In genomic region chr1:223486366-223486765, GRCh38 we compare ENCODE assay signal across 15 cellular contexts.
A peak's percentile ranks its signal among the peaks of the same experiment; 100 is the strongest.
DNase-seq lines count a peak whose midpoint lies in the region; ATAC-seq and TF ChIP-seq lines count a peak whose summit lies in the region.
"Had no signal": no experiment of that assay in that cellular context is flagged by ENCODE, and none has a peak within 500 bp of the region (broad histone marks: within the 10 kb centered on the region; RNA-seq: fewer than 3 reads in every experiment).

No MANE protein-coding gene starts in this region.

- peaks cover 8% of the 10 kb centered on the region for H3K4me1 Mint-ChIP-seq in MCF 10A (ENCODE audit: insufficient read depth, unreplicated experiment)
- H3K4me1 Mint-ChIP-seq in activated T-helper 17 cell treated with anti-CD3 and anti-CD28 coated beads, Interleukin-2, amount 50 U/mL, for 72 hours = peaks cover 9% of the 10 kb centered on the region
- H3K4me1 Mint-ChIP-seq in type B pancreatic cell (ENCODE audit: unreplicated experiment) = peaks cover 18% of the 10 kb centered on the region
- H3K4me1 Mint-ChIP-seq: activated B cell treated with CpG ODN at 0.5 μM for 24 hours had no signal

- no peak for TF ChIP-seq CTCF in MCF 10A (IDR thresholded peaks at IDR 0.05; ENCODE audit: unreplicated experiment)
- no peak for TF ChIP-seq CTCF in breast epithelium (IDR thresholded peaks at IDR 0.05)
- TF ChIP-seq CTCF in type B pancreatic cell (conservative IDR thresholded peaks at IDR 0.05) = peak; percentile 20
- TF ChIP-seq CTCF in GM10248 (IDR thresholded peaks at IDR 0.05; ENCODE audit: control extremely low read depth, extremely low read depth, low read depth, missing control alignments) = no peak

- no peak for ATAC-seq in activated T-helper 17 cell treated with anti-CD3 and anti-CD28 coated beads, Interleukin-2, amount 50 U/mL, for 72 hours (replicated peaks)

- no peak overlapping the region for H3K4me3 ChIP-seq in breast epithelium
- H3K4me3 ChIP-seq: adrenal gland, SK-N-MC had no signal

- CTCF ChIA-PET in MCF 10A (lab: Yijun Ruan, JAX) (interaction anchor here (0.6 to 1.2 kb wide), 3 partner anchors 13 to 1829 kb away, joined by 3 to 4 read pairs (median 3); no protein-coding TSS in a partner anchor), GM10248 (lab: Yijun Ruan, JAX) (no interaction called here)

- H3K27ac ChIP-seq in breast epithelium = no peak overlapping the region
- H3K27ac ChIP-seq: adrenal gland, KMS-11, SK-N-MC had no signal

- no peaks in the 10 kb centered on the region for H3K36me3 ChIP-seq in breast epithelium
- H3K36me3 ChIP-seq: adrenal gland had no signal

- H3K27me3 Mint-ChIP-seq in MCF 10A (ENCODE audit: insufficient read depth, unreplicated experiment) = peaks cover 20% of the 10 kb centered on the region
- no peaks in the 10 kb centered on the region for H3K27me3 Mint-ChIP-seq in activated T-helper 17 cell treated with anti-CD3 and anti-CD28 coated beads, Interleukin-2, amount 50 U/mL, for 72 hours
- H3K27me3 Mint-ChIP-seq in type B pancreatic cell = peaks cover 22% of the 10 kb centered on the region

- BruUV-seq in MCF 10A (replicated peaks; lab: Mats Ljungman, UMichigan) = no TSS peak

- no peaks in the 10 kb centered on the region for H3K9me3 ChIP-seq in breast epithelium
- H3K9me3 ChIP-seq: adrenal gland had no signal

- no peaks in the 10 kb centered on the region for H3K27me3 ChIP-seq in breast epithelium
- H3K27me3 ChIP-seq: adrenal gland had no signal

- DNase-seq in MCF 10A (ENCODE audit: unreplicated experiment) (peak; percentile 38), breast epithelium (ENCODE audit: low spot score in 2 of 2) (no peak), NCI-H1694 treated with DMSO at 0.1 percent for 48 hours (lab: John Stamatoyannopoulos, UW) (peak; percentile 19), type B pancreatic cell (ENCODE audit: extremely low spot score, unreplicated experiment) (no peak), GM10248 (ENCODE audit: extremely low spot score) (no peak), nucleus accumbens (lab: John Stamatoyannopoulos, UW) (no peak)
- DNase-seq in stimulated activated CD4-positive, alpha-beta T cell treated with anti-CD3 and anti-CD28 coated beads, Interleukin-1b, Interleukin-23, amount 100 ng/mL, for 48 hours = no peak
- DNase-seq: activated B cell treated with CpG ODN at 0.5 μM for 24 hours; adrenal gland; GF-D8; immature natural killer cell; stimulated activated CD4-positive, alpha-beta T cell treated with anti-CD3 and anti-CD28 coated beads, Interleukin-2, amount 100 ng/mL, for 24 hours had no signal

- intact Hi-C loops in MCF 10A (cut with micrococcal nuclease) (no loop called here), breast epithelium (cut with DNase I; ENCODE audit: low total_unique reads) (loop anchor here (10.0 kb wide), 1 partner anchor 1298 kb away; no protein-coding TSS in a partner anchor)

- H3K4me3 Mint-ChIP-seq in MCF 10A (ENCODE audit: unreplicated experiment) = no peak overlapping the region
- H3K4me3 Mint-ChIP-seq in activated T-helper 17 cell treated with anti-CD3 and anti-CD28 coated beads, Interleukin-2, amount 50 U/mL, for 72 hours = no peak overlapping the region
- H3K4me3 Mint-ChIP-seq in type B pancreatic cell = no peak overlapping the region
- H3K4me3 Mint-ChIP-seq: activated B cell treated with CpG ODN at 0.5 μM for 24 hours, immature natural killer cell had no signal

- H3K4me1 ChIP-seq in breast epithelium = no peaks in the 10 kb centered on the region
- H3K4me1 ChIP-seq: adrenal gland had no signal

- H3K27ac Mint-ChIP-seq in MCF 10A (ENCODE audit: low read depth, unreplicated experiment) (no peak overlapping the region), type B pancreatic cell (no peak overlapping the region)
- H3K27ac Mint-ChIP-seq in activated T-helper 17 cell treated with anti-CD3 and anti-CD28 coated beads, Interleukin-2, amount 50 U/mL, for 72 hours = peak overlapping the region; percentile 13
- H3K27ac Mint-ChIP-seq: activated B cell treated with CpG ODN at 0.5 μM for 24 hours, immature natural killer cell had no signal

- H3K36me3 Mint-ChIP-seq in MCF 10A (ENCODE audit: insufficient read depth, unreplicated experiment) (no peaks in the 10 kb centered on the region), type B pancreatic cell (no peaks in the 10 kb centered on the region)
- H3K36me3 Mint-ChIP-seq in activated T-helper 17 cell treated with anti-CD3 and anti-CD28 coated beads, Interleukin-2, amount 50 U/mL, for 72 hours (ENCODE audit: low read depth) = no peaks in the 10 kb centered on the region
- H3K36me3 Mint-ChIP-seq: immature natural killer cell had no signal

- POLR2A ChIA-PET in MCF 10A (lab: Yijun Ruan, JAX) (interaction anchor here (0.8 to 1.8 kb wide), 2 partner anchors 14 to 26 kb away, joined by 3 to 4 read pairs; no protein-coding TSS in a partner anchor), GM10248 (lab: Yijun Ruan, JAX) (no interaction called here)

- no peak for TF ChIP-seq POLR2A in breast epithelium (IDR thresholded peaks at IDR 0.05)

- H3K9me3 Mint-ChIP-seq in MCF 10A (ENCODE audit: unreplicated experiment) = no peaks in the 10 kb centered on the region
- H3K9me3 Mint-ChIP-seq in activated T-helper 17 cell treated with anti-CD3 and anti-CD28 coated beads, Interleukin-2, amount 50 U/mL, for 72 hours = no peaks in the 10 kb centered on the region
- peaks cover 7% of the 10 kb centered on the region for H3K9me3 Mint-ChIP-seq in type B pancreatic cell
- H3K9me3 Mint-ChIP-seq: immature natural killer cell had no signal

Comparison
In these comparisons a context has a peak if more than half of its experiments do, and no peak if none do; other contexts are left out.
1. DNase-seq: peak in MCF 10A (single experiment) and NCI-H1694 treated with DMSO at 0.1 percent for 48 hours (single experiment); none in breast epithelium (0 of 2), type B pancreatic cell (single experiment), GM10248 (single experiment), nucleus accumbens (0 of 56) and stimulated activated CD4-positive, alpha-beta T cell treated with anti-CD3 and anti-CD28 coated beads, Interleukin-1b, Interleukin-23, amount 100 ng/mL, for 48 hours (single experiment).